8 cellular contexts compared by ENCODE assay signal in the genomic region with DNA sequence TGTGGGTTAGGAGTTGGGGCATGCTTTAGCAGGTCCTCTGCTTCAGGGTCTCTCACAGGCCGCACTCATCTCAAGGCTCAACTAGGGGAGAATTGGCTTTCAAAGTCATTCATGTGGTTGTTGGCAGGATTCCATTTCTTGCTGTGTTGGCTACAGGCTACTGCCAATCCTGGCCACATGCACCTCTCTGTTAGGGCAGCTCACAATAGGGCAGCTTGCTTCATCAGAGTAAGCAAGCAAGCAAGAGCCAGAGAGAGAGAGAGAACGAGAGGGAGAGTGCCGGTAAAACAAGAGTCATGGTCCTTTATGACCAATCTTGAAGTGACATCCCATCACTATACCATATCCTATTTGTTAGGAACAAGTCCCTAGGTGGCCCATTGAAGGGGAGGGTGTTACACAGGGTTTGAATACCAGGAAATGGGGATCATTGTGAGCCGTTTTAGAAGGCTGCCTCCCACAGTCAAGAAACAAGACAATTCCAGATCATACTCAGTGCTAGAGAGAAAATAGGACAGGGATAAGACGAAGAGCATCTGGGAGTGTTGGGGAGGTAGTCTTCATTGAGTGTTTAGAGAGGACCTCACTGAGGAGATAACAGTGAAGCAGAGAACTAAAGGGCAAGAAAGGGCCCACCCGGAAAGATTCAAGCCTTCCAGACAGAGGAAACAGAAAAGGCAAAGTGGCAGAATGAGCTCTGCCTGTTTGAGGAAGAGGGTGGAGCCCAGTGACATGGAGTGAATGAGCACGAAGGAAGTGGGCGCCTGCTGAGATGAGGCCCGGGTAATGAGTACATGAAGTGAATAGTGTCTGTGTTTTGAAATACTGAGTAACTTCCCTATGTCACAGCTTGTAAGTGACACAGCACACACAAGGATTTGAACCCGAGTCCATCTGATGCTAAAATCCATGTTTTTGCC. TPM values are rescaled to one million over a fixed set of nuclear protein-coding genes. Genes with fewer than 3 reads are reported as not detected.
DNase-seq lines count a peak whose midpoint lies in the region; ATAC-seq and TF ChIP-seq lines count a peak whose summit lies in the region.

No MANE protein-coding gene starts in this region.

- H3K9me3 Mint-ChIP-seq in activated naive CD8-positive, alpha-beta T cell (ENCODE audit: low read depth) = no peaks in the 10 kb centered on the region
- H3K9me3 Mint-ChIP-seq in stimulated activated memory B cell treated with anti-CD40 and anti-IgM and Interleukin-4, amounts not matched to agents 10 μg/mL and 1 μg/mL and 100 μg/mL, for 72 hours = no peaks in the 10 kb centered on the region

- no peaks in the 10 kb centered on the region for H3K27me3 Mint-ChIP-seq in activated naive CD8-positive, alpha-beta T cell
- peaks cover 13% of the 10 kb centered on the region for H3K27me3 Mint-ChIP-seq in stimulated activated memory B cell treated with anti-CD40 and anti-IgM and Interleukin-4, amounts not matched to agents 10 μg/mL and 1 μg/mL and 100 μg/mL, for 72 hours

- peak overlapping the region; percentile 28 for H3K27ac Mint-ChIP-seq in activated naive CD8-positive, alpha-beta T cell
- H3K27ac Mint-ChIP-seq in stimulated activated memory B cell treated with anti-CD40 and anti-IgM and Interleukin-4, amounts not matched to agents 10 μg/mL and 1 μg/mL and 100 μg/mL, for 72 hours = peak overlapping the region; percentile 19

- 0 out of 3 replicates have a peak, but pooled peaks have one; percentile 16 for ATAC-seq in RWPE2 (ENCODE audit: low read depth)
- peak; percentile 52 to 59 (median 56) for ATAC-seq in right lobe of liver
- ATAC-seq in stimulated activated memory B cell treated with anti-CD40 and anti-IgM and Interleukin-4, amounts not matched to agents 10 μg/mL and 1 μg/mL and 100 μg/mL, for 72 hours = no peak
- ATAC-seq in GM18867 (IDR thresholded peaks at IDR 0.05; ENCODE audit: unreplicated experiment) = no peak
- ATAC-seq in HG03457 (IDR thresholded peaks at IDR 0.05; ENCODE audit: unreplicated experiment) = no peak

- peaks cover 20% of the 10 kb centered on the region for H3K4me1 Mint-ChIP-seq in activated naive CD8-positive, alpha-beta T cell (ENCODE audit: low read depth)
- H3K4me1 Mint-ChIP-seq in stimulated activated memory B cell treated with anti-CD40 and anti-IgM and Interleukin-4, amounts not matched to agents 10 μg/mL and 1 μg/mL and 100 μg/mL, for 72 hours = peaks cover 15% of the 10 kb centered on the region

- peak overlapping the region; percentile 66 for H3K27ac ChIP-seq in RWPE2 (ENCODE audit: poor library complexity, severe bottlenecking)
- peak overlapping the region; percentile 41 to 72 (median 44) for H3K27ac ChIP-seq in right lobe of liver

- intact Hi-C loops in right lobe of liver (cut with DNase I) = no loop called here

- H3K9me3 ChIP-seq in RWPE2 (ENCODE audit: severe bottlenecking) = no peaks in the 10 kb centered on the region
- no peaks in the 10 kb centered on the region for H3K9me3 ChIP-seq in right lobe of liver

- no peak for TF ChIP-seq POLR2A in right lobe of liver (IDR thresholded peaks at IDR 0.05)

- H3K4me3 ChIP-seq in RWPE2 (ENCODE audit: severe bottlenecking) = no peak overlapping the region
- H3K4me3 ChIP-seq in right lobe of liver = no peak overlapping the region

- 49% methylated on average over 9 of the region's 10 CpGs for WGBS in right lobe of liver (ENCODE audit: insufficient coverage, low coverage, low lambda C conversion rate, missing lambda C conversion rate)

- DNase-seq in DMS79 (lab: John Stamatoyannopoulos, UW) (peak; percentile 59), RWPE2 (ENCODE audit: low spot score) (no peak), right lobe of liver (peak in 2 of 3 donors; percentile 50 to 62), 8988T (no peak)

- no peaks in the 10 kb centered on the region for H3K36me3 ChIP-seq in RWPE2 (ENCODE audit: low read depth)
- H3K36me3 ChIP-seq in right lobe of liver = no peaks in the 10 kb centered on the region

- no peaks in the 10 kb centered on the region for H3K36me3 Mint-ChIP-seq in activated naive CD8-positive, alpha-beta T cell
- no peaks in the 10 kb centered on the region for H3K36me3 Mint-ChIP-seq in stimulated activated memory B cell treated with anti-CD40 and anti-IgM and Interleukin-4, amounts not matched to agents 10 μg/mL and 1 μg/mL and 100 μg/mL, for 72 hours

- peaks cover 25% of the 10 kb centered on the region for H3K4me1 ChIP-seq in RWPE2 (ENCODE audit: insufficient read depth, poor library complexity, severe bottlenecking)
- H3K4me1 ChIP-seq in right lobe of liver = peaks cover 0 to 8% (median 1%) of the 10 kb centered on the region in 4 donors

- no peaks in the 10 kb centered on the region for H3K27me3 ChIP-seq in RWPE2 (ENCODE audit: insufficient read depth, poor library complexity, severe bottlenecking)
- H3K27me3 ChIP-seq in right lobe of liver = no peaks in the 10 kb centered on the region

- TF ChIP-seq CTCF in RWPE2 (IDR thresholded peaks at IDR 0.05; ENCODE audit: poor library complexity, severe bottlenecking) (no peak), right lobe of liver (IDR thresholded peaks at IDR 0.05) (no peak)

- H3K4me3 Mint-ChIP-seq in activated naive CD8-positive, alpha-beta T cell = peak overlapping the region; percentile 11
- H3K4me3 Mint-ChIP-seq in stimulated activated memory B cell treated with anti-CD40 and anti-IgM and Interleukin-4, amounts not matched to agents 10 μg/mL and 1 μg/mL and 100 μg/mL, for 72 hours = no peak overlapping the region

RNA-seq across cellular contexts. Expression of gene TLR2, which starts 32.8 kb away (rescaled TPM):
- total RNA-seq in right lobe of liver = 10 to 100 TPM in 5 of 6 experiments, 1 to 10 TPM in 1; 4.2 to 22.3 (median 12.1) TPM

Comparison
In these comparisons a context has a peak if more than half of its experiments do, and no peak if none do; other contexts are left out.
1. DNase-seq: peak in DMS79 (single experiment) and right lobe of liver (2 of 3); none in RWPE2 (single experiment) and 8988T (single experiment).
2. ATAC-seq: peak in RWPE2 (single experiment) and right lobe of liver (4 of 4); none in stimulated activated memory B cell treated with anti-CD40 and anti-IgM and Interleukin-4, amounts not matched to agents 10 μg/mL and 1 μg/mL and 100 μg/mL, for 72 hours (single experiment), GM18867 (single experiment) and HG03457 (single experiment).